ENCODE assay signal across 6 cellular contexts in genomic region chr13:113436866-113437265, GRCh38. TPM values are rescaled to one million over a fixed set of nuclear protein-coding genes. Genes with fewer than 3 reads are reported as not detected.
DNase-seq lines count a peak whose midpoint lies in the region; ATAC-seq, FAIRE-seq and TF ChIP-seq lines count a peak whose summit lies in the region.
"Not testable (repeated sequence)": the region's sequence is repeated elsewhere in the genome, so short reads cannot be mapped to it uniquely, and the experiment has no call there.

No MANE protein-coding gene starts in this region.

- BruUV-seq in Caco-2 (replicated peaks; lab: Mats Ljungman, UMichigan): not testable (repeated sequence)

- not testable (repeated sequence) for H3K36me3 Mint-ChIP-seq in Caco-2 (ENCODE audit: insufficient read depth, unreplicated experiment); natural killer cell treated with Interleukin-12 subunit alpha and Interleukin-12 subunit beta and Interleukin-15 and Interleukin-18, amount 100 ng/mL, for 72 hours

- H3K9me3 ChIP-seq in Caco-2; kidney (ENCODE audit: control insufficient read depth in 1 of 2, low read length in 2 of 2); stomach smooth muscle (ENCODE audit: control insufficient read depth in 2 of 2, low read length in 2 of 2): not testable (repeated sequence)

- TF ChIP-seq CTCF in 22Rv1 (IDR thresholded peaks at IDR 0.05); Caco-2 (IDR thresholded peaks at IDR 0.05; ENCODE audit: insufficient read depth in 1 of 2, low read depth in 1 of 2, low read length in 1 of 2, severe bottlenecking in 1 of 2, unreplicated experiment in 1 of 2); kidney (IDR thresholded peaks at IDR 0.05; ENCODE audit: borderline replicate concordance, extremely low read depth, insufficient read depth): not testable (repeated sequence)

- not testable (repeated sequence) for ATAC-seq in Right ventricle myocardium superior (ENCODE audit: poor library complexity); natural killer cell treated with Interleukin-12 subunit alpha and Interleukin-12 subunit beta and Interleukin-15 and Interleukin-18, amount 100 ng/mL, for 72 hours

- CTCF ChIA-PET in Caco-2 (lab: Charles Lee): not testable (repeated sequence)

- intact Hi-C loops in Caco-2 (cut with micrococcal nuclease; ENCODE audit: unreplicated experiment); Right ventricle myocardium superior (cut with DNase I); kidney (cut with DNase I): not testable (repeated sequence)

- H3K9me3 Mint-ChIP-seq in Caco-2 (ENCODE audit: unreplicated experiment); natural killer cell treated with Interleukin-12 subunit alpha and Interleukin-12 subunit beta and Interleukin-15 and Interleukin-18, amount 100 ng/mL, for 72 hours: not testable (repeated sequence)

- not testable (repeated sequence) for DNase-seq in Caco-2
- peak; percentile 25 for DNase-seq in Right ventricle myocardium superior
- DNase-seq in kidney: peak; percentile 34
- DNase-seq in natural killer cell treated with Interleukin-12 subunit alpha and Interleukin-12 subunit beta and Interleukin-15 and Interleukin-18, amount 100 ng/mL, for 72 hours (ENCODE audit: low spot score): peak; percentile 8

- peak overlapping the region; percentile 34 for H3K27ac Mint-ChIP-seq in Caco-2 (ENCODE audit: unreplicated experiment)
- H3K27ac Mint-ChIP-seq in natural killer cell treated with Interleukin-12 subunit alpha and Interleukin-12 subunit beta and Interleukin-15 and Interleukin-18, amount 100 ng/mL, for 72 hours: not testable (repeated sequence)

- not testable (repeated sequence) for H3K4me3 ChIP-seq in Caco-2 (ENCODE audit: low read depth, low read length); kidney (ENCODE audit: low read length in 2 of 2); stomach smooth muscle (ENCODE audit: low read length in 2 of 2)

- H3K27me3 ChIP-seq in Caco-2 (replicated peaks; ENCODE audit: control insufficient read depth, insufficient read depth, low read length); stomach smooth muscle (ENCODE audit: control insufficient read depth in 1 of 2, insufficient read depth in 2 of 2, low read length in 2 of 2): not testable (repeated sequence)

- not testable (repeated sequence) for FAIRE-seq in kidney (lab: Jason Lieb, UNC)

- POLR2A ChIA-PET in Caco-2 (lab: Charles Lee): not testable (repeated sequence)

- H3K27me3 Mint-ChIP-seq in Caco-2 (ENCODE audit: insufficient read depth, unreplicated experiment); natural killer cell treated with Interleukin-12 subunit alpha and Interleukin-12 subunit beta and Interleukin-15 and Interleukin-18, amount 100 ng/mL, for 72 hours: not testable (repeated sequence)

- H3K4me1 ChIP-seq in Caco-2; kidney (ENCODE audit: control insufficient read depth in 1 of 2, insufficient read depth in 1 of 2, low read depth in 1 of 2, low read length in 2 of 2); stomach smooth muscle (ENCODE audit: control insufficient read depth, insufficient read depth, low read length): not testable (repeated sequence)

- H3K4me1 Mint-ChIP-seq in Caco-2 (ENCODE audit: low read depth, unreplicated experiment); natural killer cell treated with Interleukin-12 subunit alpha and Interleukin-12 subunit beta and Interleukin-15 and Interleukin-18, amount 100 ng/mL, for 72 hours (ENCODE audit: low read depth in 2 of 2): not testable (repeated sequence)

- H3K36me3 ChIP-seq in Caco-2 (ENCODE audit: control insufficient read depth, insufficient read depth, low read length); kidney (ENCODE audit: control insufficient read depth in 1 of 2, insufficient read depth in 2 of 2, low read length in 2 of 2); stomach smooth muscle (ENCODE audit: control insufficient read depth in 2 of 2, insufficient read depth in 2 of 2, low read length in 2 of 2): not testable (repeated sequence)

- H3K9ac ChIP-seq in kidney (ENCODE audit: low read length in 2 of 2); stomach smooth muscle (ENCODE audit: low read length in 2 of 2): not testable (repeated sequence)

- H3K27ac ChIP-seq in 22Rv1 (peak overlapping the region; percentile 81), stomach smooth muscle (ENCODE audit: low read length) (peak overlapping the region; percentile 46)
- not testable (repeated sequence) for H3K27ac ChIP-seq in kidney (ENCODE audit: low read depth in 2 of 2, low read length in 2 of 2)

- H3K4me3 Mint-ChIP-seq in Caco-2 (ENCODE audit: unreplicated experiment); natural killer cell treated with Interleukin-12 subunit alpha and Interleukin-12 subunit beta and Interleukin-15 and Interleukin-18, amount 100 ng/mL, for 72 hours: not testable (repeated sequence)

RNA-seq across cellular contexts. Expression of gene ADPRHL1, which starts 16.4 kb away (rescaled TPM):
- total RNA-seq in Caco-2 (2022) (4.9 and 5.8 TPM in 2 replicates), Right ventricle myocardium superior (506 TPM), kidney (1.5 TPM)
- polyA plus RNA-seq in kidney (ENCODE audit: insufficient read depth, low read depth, low replicate concordance): 1.1 TPM
- 1 to 10 TPM; 1.8 to 1.9 TPM for total RNA-seq in natural killer cell treated with Interleukin-12 subunit alpha and Interleukin-12 subunit beta and Interleukin-15 and Interleukin-18, amount 100 ng/mL, for 72 hours

RNA-seq across cellular contexts. Expression of gene DCUN1D2, which starts 53.6 kb away (rescaled TPM):
- total RNA-seq in Caco-2 (2022): 59.4 and 59.9 TPM in 2 replicates
- total RNA-seq in Right ventricle myocardium superior: 196 TPM
- 19.5 TPM for total RNA-seq in kidney
- polyA plus RNA-seq in kidney (ENCODE audit: insufficient read depth, low read depth, low replicate concordance): 7.6 TPM
- total RNA-seq in natural killer cell treated with Interleukin-12 subunit alpha and Interleukin-12 subunit beta and Interleukin-15 and Interleukin-18, amount 100 ng/mL, for 72 hours: 10 to 100 TPM; 22.9 to 40.7 TPM

Comparison
In these comparisons a context has a peak if more than half of its experiments do, and no peak if none do; other contexts are left out.
1. RNA of gene ADPRHL1, which starts 16.4 kb away (total RNA-seq): 506 TPM in Right ventricle myocardium superior (single experiment); 4.9 to 5.8 TPM in Caco-2, 1.8 to 1.9 TPM in natural killer cell treated with Interleukin-12 subunit alpha and Interleukin-12 subunit beta and Interleukin-15 and Interleukin-18, amount 100 ng/mL, for 72 hours and 1.5 TPM in kidney (single experiment); every median in the first group is over 10 times any median in the second.